In genomic region chr2:61368687-61369665, GRCh38 we compare ENCODE assay signal across 13 cellular contexts.
DNase-seq lines count a peak whose midpoint lies in the region; ATAC-seq and TF ChIP-seq lines count a peak whose summit lies in the region.
"Had no signal": no experiment of that assay in that cellular context is flagged by ENCODE, and none has a peak within 500 bp of the region (broad histone marks: within the 10 kb centered on the region; RNA-seq: fewer than 3 reads in every experiment).

No MANE protein-coding gene starts in this region.

- H3K4me3 Mint-ChIP-seq in T-helper 1 cell treated with Interleukin-12 subunit alpha and Interleukin-12 subunit beta and Interleukin-4 antibody, amounts not matched to agents 30 μg/mL and 1 μg/mL, for 36 hours, result no peak overlapping the region
- H3K4me3 Mint-ChIP-seq in central memory CD8-positive, alpha-beta T cell, result no peak overlapping the region
- H3K4me3 Mint-ChIP-seq in stimulated activated naive CD8-positive, alpha-beta T cell treated with anti-CD3 and anti-CD28 coated beads, Interleukin-15, amount 100 ng/mL, for 72 hours, result no peak overlapping the region
- H3K4me3 Mint-ChIP-seq in stimulated activated naive B cell treated with anti-CD40 and anti-IgM and Interleukin-4, amounts not matched to agents 10 μg/mL and 1 μg/mL and 100 μg/mL, for 72 hours, result no peak overlapping the region
- H3K4me3 Mint-ChIP-seq: stimulated activated memory B cell treated with anti-CD40 and anti-IgM and Interleukin-4, amounts not matched to agents 10 μg/mL and 1 μg/mL and 100 μg/mL, for 72 hours had no signal

- peaks cover 25% of the 10 kb centered on the region for H3K36me3 Mint-ChIP-seq in T-helper 1 cell treated with Interleukin-12 subunit alpha and Interleukin-12 subunit beta and Interleukin-4 antibody, amounts not matched to agents 30 μg/mL and 1 μg/mL, for 36 hours (ENCODE audit: low read depth)
- H3K36me3 Mint-ChIP-seq in central memory CD8-positive, alpha-beta T cell (ENCODE audit: insufficient read depth), result peaks cover 37% of the 10 kb centered on the region
- peaks cover 28 to 54% of the 10 kb centered on the region in 2 donors for H3K36me3 Mint-ChIP-seq in stimulated activated naive B cell treated with anti-CD40 and anti-IgM and Interleukin-4, amounts not matched to agents 10 μg/mL and 1 μg/mL and 100 μg/mL, for 72 hours

- no peak for TF ChIP-seq CTCF in omental fat pad (IDR thresholded peaks at IDR 0.05)

- peak; percentile 76 for ATAC-seq in central memory CD8-positive, alpha-beta T cell (replicated peaks; ENCODE audit: extremely low read depth, poor library complexity, severe bottlenecking)
- peak; percentile 80 for ATAC-seq in stimulated activated naive CD8-positive, alpha-beta T cell treated with anti-CD3 and anti-CD28 coated beads, Interleukin-15, amount 100 ng/mL, for 72 hours
- ATAC-seq in stimulated activated naive B cell treated with anti-CD40 and anti-IgM and Interleukin-4, amounts not matched to agents 10 μg/mL and 1 μg/mL and 100 μg/mL, for 72 hours (replicated peaks), result no peak
- ATAC-seq in GM21360 (IDR thresholded peaks at IDR 0.05; ENCODE audit: unreplicated experiment) (no peak), omental fat pad (ENCODE audit: low FRiP score) (no peak)
- ATAC-seq: stimulated activated memory B cell treated with anti-CD40 and anti-IgM and Interleukin-4, amounts not matched to agents 10 μg/mL and 1 μg/mL and 100 μg/mL, for 72 hours had no signal

- DNase-seq in stimulated activated CD4-positive, alpha-beta T cell treated with anti-CD3 and anti-CD28 coated beads, Interleukin-15, amount 100 ng/mL, for 24 hours, result peak; percentile 13
- no peak for DNase-seq in stimulated activated CD4-positive, alpha-beta T cell treated with anti-CD3 and anti-CD28 coated beads, Interleukin-4, amount 100 ng/mL, for 4 hours
- no peak for DNase-seq in central memory CD8-positive, alpha-beta T cell (ENCODE audit: low spot score in 2 of 2)
- no peak for DNase-seq in stimulated activated naive CD8-positive, alpha-beta T cell treated with anti-CD3 and anti-CD28 coated beads, Interleukin-15, amount 100 ng/mL, for 72 hours
- DNase-seq in stimulated activated naive B cell treated with anti-CD40 and anti-IgM and Interleukin-4, amounts not matched to agents 10 μg/mL and 1 μg/mL and 100 μg/mL, for 72 hours, result no peak
- DNase-seq in omental fat pad (ENCODE audit: low spot score), result no peak
- DNase-seq: BE2C, hypothalamus, NCI-H2029 treated with DMSO at 0.1 percent for 48 hours, SW 1271 had no signal

- H3K27ac Mint-ChIP-seq in T-helper 1 cell treated with Interleukin-12 subunit alpha and Interleukin-12 subunit beta and Interleukin-4 antibody, amounts not matched to agents 30 μg/mL and 1 μg/mL, for 36 hours, result peak overlapping the region; percentile 24
- peak overlapping the region; percentile 85 for H3K27ac Mint-ChIP-seq in central memory CD8-positive, alpha-beta T cell (ENCODE audit: low read depth)
- peak overlapping the region; percentile 31 to 79 for H3K27ac Mint-ChIP-seq in stimulated activated naive CD8-positive, alpha-beta T cell treated with anti-CD3 and anti-CD28 coated beads, Interleukin-15, amount 100 ng/mL, for 72 hours
- H3K27ac Mint-ChIP-seq in stimulated activated naive B cell treated with anti-CD40 and anti-IgM and Interleukin-4, amounts not matched to agents 10 μg/mL and 1 μg/mL and 100 μg/mL, for 72 hours, result no peak overlapping the region
- H3K27ac Mint-ChIP-seq: stimulated activated memory B cell treated with anti-CD40 and anti-IgM and Interleukin-4, amounts not matched to agents 10 μg/mL and 1 μg/mL and 100 μg/mL, for 72 hours had no signal

- H3K27me3 Mint-ChIP-seq in T-helper 1 cell treated with Interleukin-12 subunit alpha and Interleukin-12 subunit beta and Interleukin-4 antibody, amounts not matched to agents 30 μg/mL and 1 μg/mL, for 36 hours (ENCODE audit: low read depth), result no peaks in the 10 kb centered on the region
- H3K27me3 Mint-ChIP-seq in central memory CD8-positive, alpha-beta T cell, result no peaks in the 10 kb centered on the region
- H3K27me3 Mint-ChIP-seq in stimulated activated naive CD8-positive, alpha-beta T cell treated with anti-CD3 and anti-CD28 coated beads, Interleukin-15, amount 100 ng/mL, for 72 hours, result no peaks in the 10 kb centered on the region
- H3K27me3 Mint-ChIP-seq in stimulated activated naive B cell treated with anti-CD40 and anti-IgM and Interleukin-4, amounts not matched to agents 10 μg/mL and 1 μg/mL and 100 μg/mL, for 72 hours, result no peaks in the 10 kb centered on the region
- H3K27me3 Mint-ChIP-seq: stimulated activated memory B cell treated with anti-CD40 and anti-IgM and Interleukin-4, amounts not matched to agents 10 μg/mL and 1 μg/mL and 100 μg/mL, for 72 hours had no signal

- peaks cover 20% of the 10 kb centered on the region for H3K4me1 Mint-ChIP-seq in T-helper 1 cell treated with Interleukin-12 subunit alpha and Interleukin-12 subunit beta and Interleukin-4 antibody, amounts not matched to agents 30 μg/mL and 1 μg/mL, for 36 hours (ENCODE audit: low read depth)
- peaks cover 56% of the 10 kb centered on the region for H3K4me1 Mint-ChIP-seq in central memory CD8-positive, alpha-beta T cell
- peaks cover 40% of the 10 kb centered on the region for H3K4me1 Mint-ChIP-seq in stimulated activated naive CD8-positive, alpha-beta T cell treated with anti-CD3 and anti-CD28 coated beads, Interleukin-15, amount 100 ng/mL, for 72 hours
- peaks cover 3 to 7% of the 10 kb centered on the region in 2 donors for H3K4me1 Mint-ChIP-seq in stimulated activated naive B cell treated with anti-CD40 and anti-IgM and Interleukin-4, amounts not matched to agents 10 μg/mL and 1 μg/mL and 100 μg/mL, for 72 hours

- H3K9me3 Mint-ChIP-seq in T-helper 1 cell treated with Interleukin-12 subunit alpha and Interleukin-12 subunit beta and Interleukin-4 antibody, amounts not matched to agents 30 μg/mL and 1 μg/mL, for 36 hours, result no peaks in the 10 kb centered on the region
- no peaks in the 10 kb centered on the region for H3K9me3 Mint-ChIP-seq in central memory CD8-positive, alpha-beta T cell
- H3K9me3 Mint-ChIP-seq in stimulated activated naive CD8-positive, alpha-beta T cell treated with anti-CD3 and anti-CD28 coated beads, Interleukin-15, amount 100 ng/mL, for 72 hours, result no peaks in the 10 kb centered on the region
- H3K9me3 Mint-ChIP-seq in stimulated activated naive B cell treated with anti-CD40 and anti-IgM and Interleukin-4, amounts not matched to agents 10 μg/mL and 1 μg/mL and 100 μg/mL, for 72 hours, result no peaks in the 10 kb centered on the region
- H3K9me3 Mint-ChIP-seq: stimulated activated memory B cell treated with anti-CD40 and anti-IgM and Interleukin-4, amounts not matched to agents 10 μg/mL and 1 μg/mL and 100 μg/mL, for 72 hours had no signal

Comparison
In these comparisons a context has a peak if more than half of its experiments do, and no peak if none do; other contexts are left out.
1. ATAC-seq: peak in central memory CD8-positive, alpha-beta T cell (single experiment) and stimulated activated naive CD8-positive, alpha-beta T cell treated with anti-CD3 and anti-CD28 coated beads, Interleukin-15, amount 100 ng/mL, for 72 hours (single experiment); none in stimulated activated naive B cell treated with anti-CD40 and anti-IgM and Interleukin-4, amounts not matched to agents 10 μg/mL and 1 μg/mL and 100 μg/mL, for 72 hours (0 of 2), GM21360 (single experiment) and omental fat pad (single experiment).